In genomic region chr14:93085916-93086315, GRCh38 we compare ENCODE assay signal across 8 cellular contexts. TPM values are rescaled to one million over a fixed set of nuclear protein-coding genes. Genes with fewer than 3 reads are reported as not detected.
DNase-seq lines count a peak whose midpoint lies in the region; ATAC-seq and TF ChIP-seq lines count a peak whose summit lies in the region.

No MANE protein-coding gene starts in this region.

- H3K4me1 Mint-ChIP-seq in neural progenitor cell = peaks cover 45% of the 10 kb centered on the region

- peaks cover 59% of the 10 kb centered on the region for H4K20me1 ChIP-seq in neural progenitor cell (ENCODE audit: low read depth)

- peak overlapping the region; percentile 56 for H3K4me2 ChIP-seq in neural progenitor cell

- H3F3A ChIP-seq in neural progenitor cell (ENCODE audit: low read depth) = peaks cover 12% of the 10 kb centered on the region

- H3K36me3 Mint-ChIP-seq in neural progenitor cell = no peaks in the 10 kb centered on the region

- TF ChIP-seq EP300 in esophagus muscularis mucosa (IDR thresholded peaks at IDR 0.05) = no peak

- no peaks in the 10 kb centered on the region for H3K36me3 ChIP-seq in esophagus muscularis mucosa
- no peaks in the 10 kb centered on the region for H3K36me3 ChIP-seq in neural progenitor cell
- no peaks in the 10 kb centered on the region for H3K36me3 ChIP-seq in right lobe of liver

- H2AFZ ChIP-seq in neural progenitor cell (replicated peaks) = no peak overlapping the region

- H3K4me1 ChIP-seq in esophagus muscularis mucosa (peaks cover 67 to 92% (median 81%) of the 10 kb centered on the region in 4 donors), neural progenitor cell (peaks cover 24% of the 10 kb centered on the region), right lobe of liver (peaks cover 0 to 21% (median 7%) of the 10 kb centered on the region in 4 donors)

- H3K4me3 Mint-ChIP-seq in neural progenitor cell = no peak overlapping the region

- intact Hi-C loops in esophagus muscularis mucosa (cut with DNase I) = no loop called here
- intact Hi-C loops in right lobe of liver (cut with DNase I) = no loop called here

- TF ChIP-seq CTCF in esophagus muscularis mucosa (IDR thresholded peaks at IDR 0.05) (no peak), neural progenitor cell (IDR thresholded peaks at IDR 0.05) (no peak), right lobe of liver (IDR thresholded peaks at IDR 0.05) (no peak)

- no peak overlapping the region for H3K27ac Mint-ChIP-seq in neural progenitor cell

- peaks cover 76% of the 10 kb centered on the region for H3K79me2 ChIP-seq in neural progenitor cell (ENCODE audit: low read depth)

- H3K4me3 ChIP-seq in esophagus muscularis mucosa (no peak overlapping the region), neural progenitor cell (no peak overlapping the region), right lobe of liver (no peak overlapping the region)

- peaks cover 6% of the 10 kb centered on the region for H3K27me3 Mint-ChIP-seq in neural progenitor cell (ENCODE audit: insufficient read depth, low read depth)

- WGBS in esophagus muscularis mucosa = 18% methylated on average over 3 of the region's 3 CpGs
- whole genome bisulfite sequencing in right lobe of liver (ENCODE audit: insufficient coverage, low coverage, low lambda C conversion rate, missing lambda C conversion rate) = 80% methylated on average over 2 of the region's 3 CpGs

- DNase-seq in NCI-H82 treated with DMSO at 0.1 percent for 48 hours (lab: John Stamatoyannopoulos, UW; ENCODE audit: unreplicated experiment) = peak; percentile 33
- no peak for DNase-seq in esophagus muscularis mucosa (ENCODE audit: extremely low spot score)
- DNase-seq in neural progenitor cell (ENCODE audit: low spot score) = peak; percentile 85
- DNase-seq in anterior cingulate cortex (lab: John Stamatoyannopoulos, UW) = no peak
- no peak for DNase-seq in NCI-H1694 (lab: John Stamatoyannopoulos, UW)
- DNase-seq in right lobe of liver = no peak
- no peak for DNase-seq in NCI-H187 (lab: John Stamatoyannopoulos, UW)

- H3K9me3 Mint-ChIP-seq in neural progenitor cell = peaks cover 3% of the 10 kb centered on the region

- peak; percentile 3 for ATAC-seq in GM21423 (IDR thresholded peaks at IDR 0.05; ENCODE audit: unreplicated experiment)
- no peak for ATAC-seq in right lobe of liver

- TF ChIP-seq POLR2A in esophagus muscularis mucosa (IDR thresholded peaks at IDR 0.05; ENCODE audit: low read depth) = no peak
- no peak for TF ChIP-seq POLR2A in right lobe of liver (IDR thresholded peaks at IDR 0.05)

- H3K9ac ChIP-seq in neural progenitor cell = no peak overlapping the region

- H3K9me3 ChIP-seq in esophagus muscularis mucosa = no peaks in the 10 kb centered on the region
- H3K9me3 ChIP-seq in neural progenitor cell (ENCODE audit: low read depth) = no peaks in the 10 kb centered on the region
- no peaks in the 10 kb centered on the region for H3K9me3 ChIP-seq in right lobe of liver

- no peaks in the 10 kb centered on the region for H3K27me3 ChIP-seq in esophagus muscularis mucosa
- no peaks in the 10 kb centered on the region for H3K27me3 ChIP-seq in neural progenitor cell
- H3K27me3 ChIP-seq in right lobe of liver = no peaks in the 10 kb centered on the region

- H3K27ac ChIP-seq in esophagus muscularis mucosa (replicated peaks in 1 of 4) (peak overlapping the region; percentile 54 to 74 (median 61)), neural progenitor cell (peak overlapping the region; percentile 9), right lobe of liver (no peak overlapping the region)

RNA-seq across cellular contexts. Expression of gene ITPK1, which starts 29.8 kb away (rescaled TPM):
- total RNA-seq in esophagus muscularis mucosa (100 to 1,000 TPM; 108 to 221 (median 138) TPM), neural progenitor cell (ENCODE audit: low replicate concordance) (25.8 and 34.6 TPM in 2 replicates), right lobe of liver (10 to 100 TPM; 28.4 to 61.0 (median 40.0) TPM)

Comparison
In these comparisons a context has a peak if more than half of its experiments do, and no peak if none do; other contexts are left out.
1. DNase-seq: peak in NCI-H82 treated with DMSO at 0.1 percent for 48 hours (single experiment) and neural progenitor cell (single experiment); none in esophagus muscularis mucosa (single experiment), anterior cingulate cortex (0 of 58), NCI-H1694 (single experiment), right lobe of liver (0 of 3) and NCI-H187 (0 of 2).
2. H3K27ac ChIP-seq: peak in esophagus muscularis mucosa (4 of 4) and neural progenitor cell (single experiment); none in right lobe of liver (0 of 3).